In the genomic region with DNA sequence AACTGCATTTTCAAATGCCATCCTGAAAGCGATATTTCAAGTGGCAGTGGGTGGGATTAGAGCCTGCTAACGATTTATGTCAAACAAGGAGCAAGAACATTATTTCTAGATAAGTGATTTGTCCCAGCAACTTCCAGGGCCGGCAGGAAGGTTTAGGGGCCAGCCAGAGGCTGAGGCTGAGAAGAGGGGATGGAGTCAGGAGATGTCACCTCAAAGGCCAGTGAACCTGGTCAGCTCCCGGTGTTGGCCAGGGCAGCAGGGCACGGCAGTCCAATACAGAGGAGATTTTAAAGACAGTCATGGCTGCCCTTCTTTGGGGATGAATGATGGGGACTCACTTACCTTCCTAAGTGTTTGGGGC, we compare ENCODE assay signal across 8 cellular contexts.
A peak's percentile ranks its signal among the peaks of the same experiment; 100 is the strongest.
DNase-seq lines count a peak whose midpoint lies in the region; ATAC-seq and TF ChIP-seq lines count a peak whose summit lies in the region.

No MANE protein-coding gene starts in this region.

- H3K27ac ChIP-seq in CD4-positive, alpha-beta memory T cell (ENCODE audit: low read depth, low read length), result no peak overlapping the region
- H3K27ac ChIP-seq in parathyroid adenoma, result peak overlapping the region; percentile 98

- no peak for TF ChIP-seq POLR2A in GM18505 (IDR thresholded peaks at IDR 0.05; ENCODE audit: borderline replicate concordance, extremely low read depth, insufficient read depth, insufficient read length)

- peak overlapping the region; percentile 64 for H2AFZ ChIP-seq in parathyroid adenoma

- CTCF ChIA-PET in CD4-positive, alpha-beta memory T cell (lab: Charles Lee; ENCODE audit: partially characterized antibody), result no interaction called here

- H3K9me3 ChIP-seq in CD4-positive, alpha-beta memory T cell (ENCODE audit: control insufficient read depth in 1 of 2, low read length in 2 of 2), result no peaks in the 10 kb centered on the region
- H3K9me3 ChIP-seq in NT2/D1 (ENCODE audit: insufficient read depth, low read length) (no peaks in the 10 kb centered on the region), endocrine pancreas (ENCODE audit: control insufficient read depth, low read length) (no peaks in the 10 kb centered on the region), parathyroid adenoma (ENCODE audit: control insufficient read depth, low read length) (no peaks in the 10 kb centered on the region)

- H3K27ac Mint-ChIP-seq in CD4-positive, alpha-beta memory T cell, result peak overlapping the region; percentile 58 to 84 (median 75)

- POLR2A ChIA-PET in CD4-positive, alpha-beta memory T cell (lab: Charles Lee; ENCODE audit: partially characterized antibody), result interaction anchor here (0.6 to 1.6 kb wide), 4 partner anchors 12 to 193 kb away, joined by 3 to 4 read pairs (median 4); no protein-coding TSS in a partner anchor

- no peaks in the 10 kb centered on the region for H3K36me3 ChIP-seq in CD4-positive, alpha-beta memory T cell (ENCODE audit: insufficient read depth, low read length)
- peaks cover 20% of the 10 kb centered on the region for H3K36me3 ChIP-seq in NT2/D1 (ENCODE audit: insufficient read depth, insufficient read length, low read length)
- H3K36me3 ChIP-seq in endocrine pancreas (ENCODE audit: control insufficient read depth, insufficient read depth, low read length), result no peaks in the 10 kb centered on the region
- H3K36me3 ChIP-seq in parathyroid adenoma (ENCODE audit: control insufficient read depth, insufficient read depth, low read length), result no peaks in the 10 kb centered on the region

- peaks cover 34 to 51% (median 45%) of the 10 kb centered on the region in 4 donors for H3K4me1 Mint-ChIP-seq in CD4-positive, alpha-beta memory T cell

- H3K9ac ChIP-seq in NT2/D1 (ENCODE audit: insufficient read length, low read depth), result peak overlapping the region; percentile 74
- H3K9ac ChIP-seq in endocrine pancreas (ENCODE audit: control insufficient read depth, insufficient read depth, low read length), result peak overlapping the region; percentile 39
- peak overlapping the region; percentile 6 for H3K9ac ChIP-seq in parathyroid adenoma

- peaks cover 0 to 5% (median 0%) of the 10 kb centered on the region in 8 donors for H3K9me3 Mint-ChIP-seq in CD4-positive, alpha-beta memory T cell

- no peaks in the 10 kb centered on the region for H3K27me3 ChIP-seq in CD4-positive, alpha-beta memory T cell (ENCODE audit: insufficient read depth, low read length)
- H3K27me3 ChIP-seq in NT2/D1 (ENCODE audit: insufficient read depth, insufficient read length) (peaks cover 45% of the 10 kb centered on the region), endocrine pancreas (ENCODE audit: control insufficient read depth, insufficient read depth, low read length) (no peaks in the 10 kb centered on the region), parathyroid adenoma (ENCODE audit: control insufficient read depth, insufficient read depth, low read length) (no peaks in the 10 kb centered on the region)

- intact Hi-C loops in CD4-positive, alpha-beta memory T cell (cut with micrococcal nuclease), result loop anchor here (10.0 kb wide), 1 partner anchor 203 kb away; a partner anchor contains a TSS

- H3K4me3 ChIP-seq in CD4-positive, alpha-beta memory T cell (ENCODE audit: low read length in 2 of 2), result peak overlapping the region; percentile 11 to 52
- H3K4me3 ChIP-seq in NT2/D1 (ENCODE audit: insufficient read length, low read depth) (peak overlapping the region; percentile 19), endocrine pancreas (ENCODE audit: control insufficient read depth, insufficient read depth, low read length) (no peak overlapping the region), parathyroid adenoma (ENCODE audit: low read depth, low read length) (peak overlapping the region; percentile 44)

- H3K27me3 Mint-ChIP-seq in CD4-positive, alpha-beta memory T cell, result no peaks in the 10 kb centered on the region

- H3K4me3 Mint-ChIP-seq in CD4-positive, alpha-beta memory T cell, result peak overlapping the region; percentile 73 to 93 (median 84)

- H3K4me1 ChIP-seq in CD4-positive, alpha-beta memory T cell (ENCODE audit: insufficient read depth, low read length), result peaks cover 38% of the 10 kb centered on the region
- H3K4me1 ChIP-seq in NT2/D1 (ENCODE audit: insufficient read depth, insufficient read length), result peaks cover 29% of the 10 kb centered on the region
- peaks cover 8% of the 10 kb centered on the region for H3K4me1 ChIP-seq in endocrine pancreas (ENCODE audit: control insufficient read depth, insufficient read depth, low read length)
- peaks cover 62% of the 10 kb centered on the region for H3K4me1 ChIP-seq in parathyroid adenoma

- peak overlapping the region; percentile 79 for H3K4me2 ChIP-seq in parathyroid adenoma (ENCODE audit: low read length)

- no peak for ATAC-seq in GM18505 (IDR thresholded peaks at IDR 0.05; ENCODE audit: unreplicated experiment)
- ATAC-seq in GM21515 (IDR thresholded peaks at IDR 0.05; ENCODE audit: unreplicated experiment), result no peak

- DNase-seq in CD4-positive, alpha-beta memory T cell, result no peak
- no peak for DNase-seq in NT2/D1 (ENCODE audit: low read depth, low spot score)
- DNase-seq in NCI-H524 treated with DMSO at 0.1 percent for 48 hours (lab: John Stamatoyannopoulos, UW), result no peak
- no peak for DNase-seq in amniotic stem cell (lab: John Stamatoyannopoulos, UW)

- H3K79me2 ChIP-seq in parathyroid adenoma, result peaks cover 30% of the 10 kb centered on the region

- TF ChIP-seq CTCF in parathyroid adenoma (IDR thresholded peaks at IDR 0.05), result no peak

- no peaks in the 10 kb centered on the region for H3K36me3 Mint-ChIP-seq in CD4-positive, alpha-beta memory T cell

Comparison
In these comparisons a context has a peak if more than half of its experiments do, and no peak if none do; other contexts are left out.
1. H3K9ac ChIP-seq: peak in every context shown above with its lines; median percentile 74 in NT2/D1; 39 in endocrine pancreas; 6 in parathyroid adenoma.